Comparison of ENCODE assay signal across 8 cellular contexts in the genomic region with DNA sequence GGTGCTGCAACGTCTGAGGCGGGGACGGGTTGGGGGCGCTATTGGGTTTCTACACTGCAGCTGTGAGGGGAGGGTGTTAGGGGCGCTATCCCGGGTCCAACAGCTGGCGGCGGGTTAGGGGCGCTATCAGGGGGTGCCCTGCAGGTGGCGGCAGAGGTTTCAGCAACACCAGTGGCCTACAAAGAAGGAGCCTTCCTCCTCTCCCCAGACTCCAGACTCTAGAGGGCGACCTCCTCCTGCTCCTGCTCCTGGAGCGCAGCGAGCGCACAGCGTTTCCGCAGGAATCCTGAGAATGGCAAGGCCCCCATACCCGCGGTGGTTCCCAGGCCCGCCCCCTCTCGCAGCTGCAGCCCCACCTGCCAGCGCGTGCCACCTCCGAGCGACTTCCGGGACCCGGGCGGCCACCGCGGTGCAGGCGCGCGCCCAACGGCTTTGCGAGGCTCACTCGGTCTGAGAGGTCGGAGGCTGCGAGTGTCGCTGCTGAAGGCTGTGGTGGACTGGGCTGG. TPM values are rescaled to one million over a fixed set of nuclear protein-coding genes. Genes with fewer than 3 reads are reported as not detected.
DNase-seq lines count a peak whose midpoint lies in the region; ATAC-seq, FAIRE-seq and TF ChIP-seq lines count a peak whose summit lies in the region.
"Not testable (repeated sequence)": the region's sequence is repeated elsewhere in the genome, so short reads cannot be mapped to it uniquely, and the experiment has no call there.

No MANE protein-coding gene starts in this region.

- not testable (repeated sequence) for H3K4me1 Mint-ChIP-seq in osteocyte (ENCODE audit: unreplicated experiment)

- not testable (repeated sequence) for H3K4me3 Mint-ChIP-seq in osteocyte (ENCODE audit: unreplicated experiment)

- not testable (repeated sequence) for H3K36me3 ChIP-seq in SK-N-MC (ENCODE audit: insufficient read depth, low read length)

- FAIRE-seq in frontal cortex (lab: Jason Lieb, UNC): not testable (repeated sequence)

- DNase-seq in GF-D8 (lab: John Stamatoyannopoulos, UW) (peak; percentile 15), KBM-7 (peak; percentile 94), frontal cortex (ENCODE audit: low spot score in 2 of 2) (peak; percentile 39 to 48), osteocyte (ENCODE audit: extremely low spot score, unreplicated experiment) (peak; percentile 83), substantia nigra (lab: John Stamatoyannopoulos, UW) (peak in 31 of 49 donors; percentile 6 to 63 (median 29))
- not testable (repeated sequence) for DNase-seq in SK-N-MC (ENCODE audit: low read depth, low spot score)
- DNase-seq in activated gamma-delta T cell treated with anti-CD3 and anti-CD28 coated beads, Interleukin-2, amount 50 U/mL, for 16 hours (ENCODE audit: low read depth): peak; percentile 63

- not testable (repeated sequence) for TF ChIP-seq CTCF in osteocyte (IDR thresholded peaks at IDR 0.05)

- not testable (repeated sequence) for H3K9ac ChIP-seq in SK-N-MC (ENCODE audit: insufficient read length)

- peak overlapping the region; percentile 61 for H3K4me3 ChIP-seq in SK-N-MC

- H3K36me3 Mint-ChIP-seq in osteocyte (ENCODE audit: unreplicated experiment): not testable (repeated sequence)

- H3K27me3 Mint-ChIP-seq in osteocyte (ENCODE audit: unreplicated experiment): not testable (repeated sequence)

- in situ Hi-C loops in KBM-7 (cut with MboI; ENCODE audit: low pct_unique_long_range_greater_than_20kb, low sequenced_read_pairs): not testable (repeated sequence)

- peaks cover 15% of the 10 kb centered on the region for H3K9me3 Mint-ChIP-seq in osteocyte (ENCODE audit: unreplicated experiment)

- not testable (repeated sequence) for H3K27ac ChIP-seq in SK-N-MC; substantia nigra (ENCODE audit: low read depth, low read length, poor library complexity, severe bottlenecking)

- not testable (repeated sequence) for H3K27ac Mint-ChIP-seq in osteocyte (ENCODE audit: unreplicated experiment)

- not testable (repeated sequence) for H3K9me3 ChIP-seq in SK-N-MC (ENCODE audit: low read depth, low read length)

- peak; percentile 88 for ATAC-seq in GM21786 (IDR thresholded peaks at IDR 0.05; ENCODE audit: unreplicated experiment)

RNA-seq across cellular contexts. Expression of a gene that starts 46.5 kb away (rescaled TPM):
- total RNA-seq in frontal cortex (46.1 TPM), osteocyte (3.5 and 5.2 TPM in 2 replicates)
